Comparison of ENCODE assay signal across 1 cellular context in genomic region chr5:134554319-134555222, GRCh38.
TF ChIP-seq lines count a peak whose summit lies in the region.

No MANE protein-coding gene starts in this region.

TF ChIP-seq in GM12878, 131 proteins besides CTCF, POLR2A, EP300 and RAD21 (continued from another document and continues in another):
- TF ChIP-seq ZBTB40 (IDR thresholded peaks at IDR 0.05; ENCODE audit: borderline replicate concordance) = no peak
- peak; percentile 68 for TF ChIP-seq RELB (IDR thresholded peaks at IDR 0.05; ENCODE audit: low read depth)
- no peak for TF ChIP-seq SKIL (IDR thresholded peaks at IDR 0.05; ENCODE audit: low read depth, poor library complexity, severe bottlenecking)
- TF ChIP-seq KDM1A (IDR thresholded peaks at IDR 0.05; ENCODE audit: borderline replicate concordance) = no peak
- TF ChIP-seq CREM (IDR thresholded peaks at IDR 0.05; ENCODE audit: low read depth) = 0 out of 2 replicates have a peak, but pooled peaks have one; percentile 4
- no peak for TF ChIP-seq ZSCAN29 (IDR thresholded peaks at IDR 0.05)
- TF ChIP-seq SMAD1 (IDR thresholded peaks at IDR 0.05; ENCODE audit: low read depth, partially characterized antibody) = no peak
- TF ChIP-seq ZBTB11 (CRISPR knock-in tag; IDR thresholded peaks at IDR 0.05) = no peak
- peak; percentile 51; the same call in 1 of the 2 replicates for TF ChIP-seq SIN3A (IDR thresholded peaks at IDR 0.05; ENCODE audit: low read depth, low read length)
- TF ChIP-seq PAX8 (IDR thresholded peaks at IDR 0.05) = no peak
- TF ChIP-seq HDAC2 (IDR thresholded peaks at IDR 0.05) = no peak
- TF ChIP-seq MLLT1 (IDR thresholded peaks at IDR 0.05) = no peak
- no peak for TF ChIP-seq ZNF24 (IDR thresholded peaks at IDR 0.05)
- TF ChIP-seq JUND (IDR thresholded peaks at IDR 0.05; ENCODE audit: low read depth, low read length) = no peak
- TF ChIP-seq ZZZ3 (IDR thresholded peaks at IDR 0.05; ENCODE audit: control insufficient read depth, insufficient read length, low read depth) = no peak
- no peak for TF ChIP-seq TCF3 (IDR thresholded peaks at IDR 0.05; ENCODE audit: borderline replicate concordance, insufficient read depth, low read depth, low read length)
- TF ChIP-seq SMARCA5 (IDR thresholded peaks at IDR 0.05) = peak; percentile 85
- TF ChIP-seq NR2C1 (IDR thresholded peaks at IDR 0.05) = peak; percentile 68
- TF ChIP-seq BCL11A (IDR thresholded peaks at IDR 0.05; ENCODE audit: low read depth, low read length) = 0 out of 2 replicates have a peak, but pooled peaks have one; percentile 28
- no peak for TF ChIP-seq CBX5 (IDR thresholded peaks at IDR 0.05; ENCODE audit: low read depth)
- TF ChIP-seq IKZF1 (conservative IDR thresholded peaks at IDR 0.05) = peak; percentile 59
- peak; percentile 28; the same call in 1 of the 2 replicates for TF ChIP-seq POLR2AphosphoS5 (IDR thresholded peaks at IDR 0.05; ENCODE audit: low read length)
- TF ChIP-seq, protein P1, sequence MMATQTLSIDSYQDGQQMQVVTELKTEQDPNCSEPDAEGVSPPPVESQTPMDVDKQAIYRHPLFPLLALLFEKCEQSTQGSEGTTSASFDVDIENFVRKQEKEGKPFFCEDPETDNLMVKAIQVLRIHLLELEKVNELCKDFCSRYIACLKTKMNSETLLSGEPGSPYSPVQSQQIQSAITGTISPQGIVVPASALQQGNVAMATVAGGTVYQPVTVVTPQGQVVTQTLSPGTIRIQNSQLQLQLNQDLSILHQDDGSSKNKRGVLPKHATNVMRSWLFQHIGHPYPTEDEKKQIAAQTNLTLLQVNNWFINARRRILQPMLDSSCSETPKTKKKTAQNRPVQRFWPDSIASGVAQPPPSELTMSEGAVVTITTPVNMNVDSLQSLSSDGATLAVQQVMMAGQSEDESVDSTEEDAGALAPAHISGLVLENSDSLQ (IDR thresholded peaks at IDR 0.05) = peak; percentile 42; the same call in 1 of the 2 replicates
- TF ChIP-seq RCOR1 (conservative IDR thresholded peaks at IDR 0.05; ENCODE audit: low read depth, low read length) = no peak
- peak; percentile 63; the same call in 1 of the 2 replicates for TF ChIP-seq YY1 (IDR thresholded peaks at IDR 0.05; ENCODE audit: low read depth, low read length)
- peak; percentile 43; the same call in 1 of the 2 replicates for TF ChIP-seq ASH2L (IDR thresholded peaks at IDR 0.05; ENCODE audit: borderline replicate concordance, low read depth)
- TF ChIP-seq, protein P2, sequence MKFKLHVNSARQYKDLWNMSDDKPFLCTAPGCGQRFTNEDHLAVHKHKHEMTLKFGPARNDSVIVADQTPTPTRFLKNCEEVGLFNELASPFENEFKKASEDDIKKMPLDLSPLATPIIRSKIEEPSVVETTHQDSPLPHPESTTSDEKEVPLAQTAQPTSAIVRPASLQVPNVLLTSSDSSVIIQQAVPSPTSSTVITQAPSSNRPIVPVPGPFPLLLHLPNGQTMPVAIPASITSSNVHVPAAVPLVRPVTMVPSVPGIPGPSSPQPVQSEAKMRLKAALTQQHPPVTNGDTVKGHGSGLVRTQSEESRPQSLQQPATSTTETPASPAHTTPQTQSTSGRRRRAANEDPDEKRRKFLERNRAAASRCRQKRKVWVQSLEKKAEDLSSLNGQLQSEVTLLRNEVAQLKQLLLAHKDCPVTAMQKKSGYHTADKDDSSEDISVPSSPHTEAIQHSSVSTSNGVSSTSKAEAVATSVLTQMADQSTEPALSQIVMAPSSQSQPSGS (IDR thresholded peaks at IDR 0.05; ENCODE audit: low read length) = no peak
- peak; percentile 74; the same call in 1 of the 2 replicates for TF ChIP-seq NR2F1 (conservative IDR thresholded peaks at IDR 0.05)
- peak; percentile 9; the same call in 1 of the 2 replicates for TF ChIP-seq HDGF (IDR thresholded peaks at IDR 0.05)
- TF ChIP-seq PBX3 (IDR thresholded peaks at IDR 0.05; ENCODE audit: insufficient replicate concordance, low read depth, low read length) = peak; percentile 64
- TF ChIP-seq, protein P3, sequence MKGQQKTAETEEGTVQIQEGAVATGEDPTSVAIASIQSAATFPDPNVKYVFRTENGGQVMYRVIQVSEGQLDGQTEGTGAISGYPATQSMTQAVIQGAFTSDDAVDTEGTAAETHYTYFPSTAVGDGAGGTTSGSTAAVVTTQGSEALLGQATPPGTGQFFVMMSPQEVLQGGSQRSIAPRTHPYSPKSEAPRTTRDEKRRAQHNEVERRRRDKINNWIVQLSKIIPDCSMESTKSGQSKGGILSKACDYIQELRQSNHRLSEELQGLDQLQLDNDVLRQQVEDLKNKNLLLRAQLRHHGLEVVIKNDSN (IDR thresholded peaks at IDR 0.05; ENCODE audit: borderline replicate concordance, extremely low read length, insufficient read depth, low read depth, low read length) = peak; percentile 67
- no peak for TF ChIP-seq IRF3 (IDR thresholded peaks at IDR 0.05)
- no peak for TF ChIP-seq ZNF274 (IDR thresholded peaks at IDR 0.05; ENCODE audit: insufficient read depth, insufficient read length)
- TF ChIP-seq MTA2 (IDR thresholded peaks at IDR 0.05; ENCODE audit: low read depth) = peak; percentile 41; the same call in 1 of the 2 replicates
- peak; percentile 89 for TF ChIP-seq MAX (IDR thresholded peaks at IDR 0.05; ENCODE audit: low read depth, low read length)
- TF ChIP-seq ELK1 (IDR thresholded peaks at IDR 0.05; ENCODE audit: low read depth, low read length) = no peak
